ENCODE assay signal across 1 cellular context in genomic region chr10:6386960-6387359, GRCh38.
TF ChIP-seq lines count a peak whose summit lies in the region.

No MANE protein-coding gene starts in this region.

TF ChIP-seq in HepG2, 621 proteins besides CTCF, POLR2A, EP300 and RAD21 (continued from another document):
- peak; percentile 72 for TF ChIP-seq MNT (IDR thresholded peaks at IDR 0.05)
- no peak for TF ChIP-seq HDAC2 (CRISPR knock-in tag; IDR thresholded peaks at IDR 0.05)
